ENCODE assay signal across 1 cellular context in the genomic region with DNA sequence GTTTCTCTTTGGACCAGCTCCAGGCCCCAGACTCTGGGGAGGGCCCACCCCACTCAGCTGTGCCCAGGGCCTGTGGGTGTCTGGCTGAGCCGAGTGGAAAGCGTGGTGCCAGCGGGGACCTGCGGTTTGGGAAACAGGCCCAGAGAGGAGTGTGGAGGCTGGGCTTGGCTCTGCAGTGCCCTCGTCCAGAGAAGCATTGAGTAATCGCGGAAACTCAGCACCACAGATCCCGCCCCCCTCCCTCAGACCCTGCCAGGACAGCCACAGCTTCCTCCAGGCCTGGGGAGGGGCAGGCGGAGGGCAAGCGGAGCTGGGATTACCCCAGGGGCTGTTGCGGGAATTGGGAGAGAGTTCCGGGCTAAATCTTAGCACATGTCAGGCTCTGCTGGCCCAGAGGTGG.
TF ChIP-seq lines count a peak whose summit lies in the region.

No MANE protein-coding gene starts in this region.

TF ChIP-seq in HepG2, 621 proteins besides CTCF, POLR2A, EP300 and RAD21 (continued from another document and continues in another):
- TF ChIP-seq ZBTB37 (CRISPR knock-in tag; IDR thresholded peaks at IDR 0.05) (0 out of 2 replicates have a peak, but pooled peaks have one; percentile 19), MTERF4 (CRISPR knock-in tag; IDR thresholded peaks at IDR 0.05) (no peak), MBNL3 (CRISPR knock-in tag; conservative IDR thresholded peaks at IDR 0.05) (no peak), MIER2 (CRISPR knock-in tag; IDR thresholded peaks at IDR 0.05) (no peak), CEBPB (IDR thresholded peaks at IDR 0.05; ENCODE audit: borderline replicate concordance, low read depth, low read length) (peak; percentile 77; the same call in 1 of the 2 replicates), RBFOX2 (IDR thresholded peaks at IDR 0.05; ENCODE audit: low read depth, low read length) (no peak), ZNF7 (CRISPR knock-in tag; IDR thresholded peaks at IDR 0.05) (no peak), IKZF5 (CRISPR knock-in tag; IDR thresholded peaks at IDR 0.05) (0 out of 2 replicates have a peak, but pooled peaks have one; percentile 27), BRD4 (CRISPR knock-in tag; IDR thresholded peaks at IDR 0.05) (no peak), ZNF597 (CRISPR knock-in tag; IDR thresholded peaks at IDR 0.05) (no peak), ZNF790 (CRISPR knock-in tag; IDR thresholded peaks at IDR 0.05; ENCODE audit: borderline replicate concordance) (no peak), ZNF746 (CRISPR knock-in tag; IDR thresholded peaks at IDR 0.05) (no peak), SMAD1 (CRISPR knock-in tag; IDR thresholded peaks at IDR 0.05; ENCODE audit: borderline replicate concordance, low read depth) (no peak), RXRA (CRISPR knock-in tag; IDR thresholded peaks at IDR 0.05) (0 out of 2 replicates have a peak, but pooled peaks have one; percentile 38), ADNP (CRISPR knock-in tag; IDR thresholded peaks at IDR 0.05) (no peak), ZXDC (CRISPR knock-in tag; IDR thresholded peaks at IDR 0.05) (no peak), ZNF282 (IDR thresholded peaks at IDR 0.05; ENCODE audit: partially characterized antibody) (no peak), LRRFIP1 (CRISPR knock-in tag; conservative IDR thresholded peaks at IDR 0.05) (no peak), RELA (CRISPR knock-in tag; IDR thresholded peaks at IDR 0.05) (peak; percentile 95), ZNF180 (CRISPR knock-in tag; IDR thresholded peaks at IDR 0.05; ENCODE audit: borderline replicate concordance, low read depth) (no peak), ZNF563 (CRISPR knock-in tag; IDR thresholded peaks at IDR 0.05) (no peak), CEBPZ (IDR thresholded peaks at IDR 0.05; ENCODE audit: low read length) (no peak), PRMT3 (CRISPR knock-in tag; IDR thresholded peaks at IDR 0.05; ENCODE audit: borderline replicate concordance, low read depth) (no peak), NFIB (CRISPR knock-in tag; IDR thresholded peaks at IDR 0.05; ENCODE audit: borderline replicate concordance) (no peak), ZNF350 (CRISPR knock-in tag; IDR thresholded peaks at IDR 0.05; ENCODE audit: borderline replicate concordance, low read depth) (0 out of 2 replicates have a peak, but pooled peaks have one; percentile 47), FOXO1 (CRISPR knock-in tag; IDR thresholded peaks at IDR 0.05) (no peak), ZNF619 (CRISPR knock-in tag; IDR thresholded peaks at IDR 0.05) (no peak; the same call in 1 of the 2 replicates), NCOA1 (CRISPR knock-in tag; IDR thresholded peaks at IDR 0.05) (no peak), YY1 (IDR thresholded peaks at IDR 0.05; ENCODE audit: insufficient read depth, insufficient replicate concordance, low read depth, low read length) (no peak), LCORL (IDR thresholded peaks at IDR 0.05) (no peak), LCORL (CRISPR knock-in tag; IDR thresholded peaks at IDR 0.05) (peak; percentile 73; the same call in 1 of the 2 replicates), KLF12 (CRISPR knock-in tag; IDR thresholded peaks at IDR 0.05; ENCODE audit: borderline replicate concordance) (no peak), ZMYM4 (CRISPR knock-in tag; IDR thresholded peaks at IDR 0.05) (peak; percentile 28; the same call in 1 of the 2 replicates), ZNF558 (CRISPR knock-in tag; IDR thresholded peaks at IDR 0.05; ENCODE audit: borderline replicate concordance) (no peak), SPEN (CRISPR knock-in tag; IDR thresholded peaks at IDR 0.05; ENCODE audit: low read depth) (no peak), ZNF136 (CRISPR knock-in tag; IDR thresholded peaks at IDR 0.05; ENCODE audit: low read depth) (no peak), NFYC (CRISPR knock-in tag; IDR thresholded peaks at IDR 0.05) (0 out of 2 replicates have a peak, but pooled peaks have one; percentile 15), ZNF234 (CRISPR knock-in tag; conservative IDR thresholded peaks at IDR 0.05) (no peak), PHF5A (CRISPR knock-in tag; IDR thresholded peaks at IDR 0.05; ENCODE audit: low read depth, unreplicated experiment) (no peak), ZBTB14 (CRISPR knock-in tag; IDR thresholded peaks at IDR 0.05) (no peak)
- TF ChIP-seq, protein P1, sequence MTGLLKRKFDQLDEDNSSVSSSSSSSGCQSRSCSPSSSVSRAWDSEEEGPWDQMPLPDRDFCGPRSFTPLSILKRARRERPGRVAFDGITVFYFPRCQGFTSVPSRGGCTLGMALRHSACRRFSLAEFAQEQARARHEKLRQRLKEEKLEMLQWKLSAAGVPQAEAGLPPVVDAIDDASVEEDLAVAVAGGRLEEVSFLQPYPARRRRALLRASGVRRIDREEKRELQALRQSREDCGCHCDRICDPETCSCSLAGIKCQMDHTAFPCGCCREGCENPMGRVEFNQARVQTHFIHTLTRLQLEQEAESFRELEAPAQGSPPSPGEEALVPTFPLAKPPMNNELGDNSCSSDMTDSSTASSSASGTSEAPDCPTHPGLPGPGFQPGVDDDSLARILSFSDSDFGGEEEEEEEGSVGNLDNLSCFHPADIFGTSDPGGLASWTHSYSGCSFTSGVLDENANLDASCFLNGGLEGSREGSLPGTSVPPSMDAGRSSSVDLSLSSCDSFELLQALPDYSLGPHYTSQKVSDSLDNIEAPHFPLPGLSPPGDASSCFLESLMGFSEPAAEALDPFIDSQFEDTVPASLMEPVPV (CRISPR knock-in tag; IDR thresholded peaks at IDR 0.05) = no peak
- TF ChIP-seq, protein P2, sequence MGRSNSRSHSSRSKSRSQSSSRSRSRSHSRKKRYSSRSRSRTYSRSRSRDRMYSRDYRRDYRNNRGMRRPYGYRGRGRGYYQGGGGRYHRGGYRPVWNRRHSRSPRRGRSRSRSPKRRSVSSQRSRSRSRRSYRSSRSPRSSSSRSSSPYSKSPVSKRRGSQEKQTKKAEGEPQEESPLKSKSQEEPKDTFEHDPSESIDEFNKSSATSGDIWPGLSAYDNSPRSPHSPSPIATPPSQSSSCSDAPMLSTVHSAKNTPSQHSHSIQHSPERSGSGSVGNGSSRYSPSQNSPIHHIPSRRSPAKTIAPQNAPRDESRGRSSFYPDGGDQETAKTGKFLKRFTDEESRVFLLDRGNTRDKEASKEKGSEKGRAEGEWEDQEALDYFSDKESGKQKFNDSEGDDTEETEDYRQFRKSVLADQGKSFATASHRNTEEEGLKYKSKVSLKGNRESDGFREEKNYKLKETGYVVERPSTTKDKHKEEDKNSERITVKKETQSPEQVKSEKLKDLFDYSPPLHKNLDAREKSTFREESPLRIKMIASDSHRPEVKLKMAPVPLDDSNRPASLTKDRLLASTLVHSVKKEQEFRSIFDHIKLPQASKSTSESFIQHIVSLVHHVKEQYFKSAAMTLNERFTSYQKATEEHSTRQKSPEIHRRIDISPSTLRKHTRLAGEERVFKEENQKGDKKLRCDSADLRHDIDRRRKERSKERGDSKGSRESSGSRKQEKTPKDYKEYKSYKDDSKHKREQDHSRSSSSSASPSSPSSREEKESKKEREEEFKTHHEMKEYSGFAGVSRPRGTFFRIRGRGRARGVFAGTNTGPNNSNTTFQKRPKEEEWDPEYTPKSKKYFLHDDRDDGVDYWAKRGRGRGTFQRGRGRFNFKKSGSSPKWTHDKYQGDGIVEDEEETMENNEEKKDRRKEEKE (IDR thresholded peaks at IDR 0.05) = no peak
